ENCODE assay signal across 24 cellular contexts in the genomic region with DNA sequence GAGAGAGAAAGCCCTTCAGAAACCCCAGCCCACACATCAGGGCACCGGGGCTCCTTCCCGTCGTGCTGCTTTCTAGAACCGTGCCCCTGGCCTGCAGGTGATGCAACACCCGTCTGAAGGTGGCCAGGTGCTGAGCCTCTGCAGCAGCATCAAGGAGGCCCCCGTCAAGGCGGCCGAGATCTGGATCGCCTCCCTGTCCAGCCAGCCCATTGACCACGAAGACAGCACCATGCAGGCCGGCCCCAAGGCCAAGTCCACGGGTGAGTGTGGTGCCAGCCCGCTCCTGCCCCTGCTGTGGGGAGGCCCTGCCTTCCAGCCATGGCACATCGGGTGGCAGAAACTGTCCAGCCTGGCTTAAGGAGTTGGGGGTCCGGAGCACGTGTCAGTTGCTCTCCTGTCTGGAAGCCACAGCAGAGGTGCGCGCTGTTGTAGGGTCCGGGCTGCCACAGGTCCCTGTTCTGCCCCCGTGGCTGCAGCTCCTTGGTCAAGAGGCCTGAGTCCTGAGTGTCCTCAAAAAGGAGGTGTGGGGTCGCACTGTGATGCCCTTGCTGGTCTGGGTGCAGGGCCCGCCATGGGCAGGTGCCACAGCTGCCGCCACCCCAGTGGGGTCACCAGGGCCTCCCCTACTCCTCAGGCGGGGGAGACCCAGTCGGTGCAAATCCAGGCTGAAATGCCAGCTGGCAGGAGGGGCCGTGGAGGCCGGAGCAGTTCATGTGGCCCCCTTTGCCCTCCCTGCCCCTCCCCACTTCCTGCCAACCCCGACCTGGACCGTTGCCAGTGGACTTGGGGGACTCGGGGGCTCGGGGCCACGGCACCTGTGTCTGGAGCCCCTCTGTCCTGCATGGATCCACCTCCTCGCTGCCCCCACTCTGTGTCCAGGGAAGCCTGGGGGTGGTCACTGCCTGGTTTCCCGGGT.
"Had no signal": no experiment of that assay in that cellular context is flagged by ENCODE, and none has a peak within 500 bp of the region (broad histone marks: within the 10 kb centered on the region; RNA-seq: fewer than 3 reads in every experiment).

No MANE protein-coding gene starts in this region.

- H3K4me3 ChIP-seq: gastroesophageal sphincter, left lung, lower lobe of right lung, skin epidermis, tibial artery, upper lobe of right lung had no signal

- DNase-seq: activated CD4-positive, alpha-beta T cell treated with anti-CD3 and anti-CD28 coated beads for 48 hours; activated CD4-positive, alpha-beta T cell treated with anti-CD3 and anti-CD28 coated beads, Interleukin-2, amount 50 U/mL, for 48 hours; activated CD8-positive, alpha-beta memory T cell treated with anti-CD3 and anti-CD28 coated beads for 24 hours; activated gamma-delta T cell; activated naive CD4-positive, alpha-beta T cell treated with anti-CD3 and anti-CD28 coated beads, Interleukin-2, amount 10 ng/mL, durations not matched to agents 7 days and 5 days; activated naive CD8-positive, alpha-beta T cell treated with anti-CD3 and anti-CD28 coated beads, Interleukin-2, amount 50 U/mL, for 24 hours; cerebellar nuclear complex; cortex of kidney; lower lobe of right lung; mesenchymal stem cell; naive thymus-derived CD8-positive, alpha-beta T cell; stimulated activated CD4-positive, alpha-beta T cell treated with anti-CD3 and anti-CD28 coated beads, Interleukin-4, amount 100 ng/mL, for 24 hours; tibial artery; upper lobe of right lung had no signal

- H3K27me3 Mint-ChIP-seq: activated naive CD8-positive, alpha-beta T cell treated with anti-CD3 and anti-CD28 coated beads, Interleukin-2, amount 50 U/mL, for 24 hours; naive thymus-derived CD8-positive, alpha-beta T cell; stimulated activated naive CD8-positive, alpha-beta T cell treated with anti-CD3 and anti-CD28 coated beads, Interleukin-15, Interleukin-2, amounts not matched to agents 100 ng/mL and 50 ng/mL, for 24 hours had no signal

- H3K9me3 Mint-ChIP-seq: activated naive CD4-positive, alpha-beta T cell treated with anti-CD3 and anti-CD28 coated beads, Interleukin-2, amount 10 ng/mL, durations not matched to agents 7 days and 5 days; activated naive CD8-positive, alpha-beta T cell treated with anti-CD3 and anti-CD28 coated beads, Interleukin-2, amount 50 U/mL, for 24 hours; activated T-helper 1 cell treated with anti-CD3 and anti-CD28 coated beads, Interleukin-12 subunit alpha, Interleukin-12 subunit beta, Interleukin-2, Interleukin-4 antibody, amounts not matched to agents 30 ng/mL and 10 ng/mL and 1 ng/mL, durations not matched to agents 14 hours and 24 hours and 36 hours; naive thymus-derived CD8-positive, alpha-beta T cell; stimulated activated effector memory CD8-positive, alpha-beta T cell treated with anti-CD3 and anti-CD28 coated beads, Interleukin-12 subunit alpha, Interleukin-12 subunit beta, amount 100 ng/mL, for 72 hours; stimulated activated naive CD8-positive, alpha-beta T cell treated with anti-CD3 and anti-CD28 coated beads, Interleukin-15, Interleukin-2, amounts not matched to agents 100 ng/mL and 50 ng/mL, for 24 hours had no signal

- H3K27me3 ChIP-seq: gastroesophageal sphincter, left lung, tibial artery, upper lobe of right lung had no signal

- ATAC-seq: activated CD4-positive, CD25-positive, alpha-beta regulatory T cell treated with anti-CD3 and anti-CD28 coated beads, Interleukin-2, amount 50 U/mL, for 24 hours; activated naive CD8-positive, alpha-beta T cell treated with anti-CD3 and anti-CD28 coated beads, Interleukin-2, amount 50 U/mL, for 24 hours; gastroesophageal sphincter; left lung; lower lobe of right lung; naive thymus-derived CD8-positive, alpha-beta T cell; sciatic nerve; SK-N-SH treated with all-trans-retinoic acid at 6 μM for 48 hours; stimulated activated effector memory CD8-positive, alpha-beta T cell treated with anti-CD3 and anti-CD28 coated beads, Interleukin-12 subunit alpha, Interleukin-12 subunit beta, amount 100 ng/mL, for 72 hours; upper lobe of right lung had no signal

- H3K27ac ChIP-seq: gastroesophageal sphincter, left lung, lower lobe of right lung, skin epidermis, tibial artery, upper lobe of right lung, VCaP had no signal

- H3K4me1 ChIP-seq: left lung, upper lobe of right lung had no signal

- H3K36me3 Mint-ChIP-seq: activated naive CD4-positive, alpha-beta T cell treated with anti-CD3 and anti-CD28 coated beads, Interleukin-2, amount 10 ng/mL, durations not matched to agents 7 days and 5 days; stimulated activated effector memory CD8-positive, alpha-beta T cell treated with anti-CD3 and anti-CD28 coated beads, Interleukin-12 subunit alpha, Interleukin-12 subunit beta, amount 100 ng/mL, for 72 hours had no signal

- H3K4me3 Mint-ChIP-seq: activated naive CD4-positive, alpha-beta T cell treated with anti-CD3 and anti-CD28 coated beads, Interleukin-2, amount 10 ng/mL, durations not matched to agents 7 days and 5 days; activated naive CD8-positive, alpha-beta T cell treated with anti-CD3 and anti-CD28 coated beads, Interleukin-2, amount 50 U/mL, for 24 hours; activated T-helper 1 cell treated with anti-CD3 and anti-CD28 coated beads, Interleukin-12 subunit alpha, Interleukin-12 subunit beta, Interleukin-2, Interleukin-4 antibody, amounts not matched to agents 30 ng/mL and 10 ng/mL and 1 ng/mL, durations not matched to agents 14 hours and 24 hours and 36 hours; stimulated activated effector memory CD8-positive, alpha-beta T cell treated with anti-CD3 and anti-CD28 coated beads, Interleukin-12 subunit alpha, Interleukin-12 subunit beta, amount 100 ng/mL, for 72 hours; stimulated activated naive CD8-positive, alpha-beta T cell treated with anti-CD3 and anti-CD28 coated beads, Interleukin-15, Interleukin-2, amounts not matched to agents 100 ng/mL and 50 ng/mL, for 24 hours had no signal

- H3K27ac Mint-ChIP-seq: activated naive CD4-positive, alpha-beta T cell treated with anti-CD3 and anti-CD28 coated beads, Interleukin-2, amount 10 ng/mL, durations not matched to agents 7 days and 5 days; activated naive CD8-positive, alpha-beta T cell treated with anti-CD3 and anti-CD28 coated beads, Interleukin-2, amount 50 U/mL, for 24 hours; activated T-helper 1 cell treated with anti-CD3 and anti-CD28 coated beads, Interleukin-12 subunit alpha, Interleukin-12 subunit beta, Interleukin-2, Interleukin-4 antibody, amounts not matched to agents 30 ng/mL and 10 ng/mL and 1 ng/mL, durations not matched to agents 14 hours and 24 hours and 36 hours; naive thymus-derived CD8-positive, alpha-beta T cell; stimulated activated effector memory CD8-positive, alpha-beta T cell treated with anti-CD3 and anti-CD28 coated beads, Interleukin-12 subunit alpha, Interleukin-12 subunit beta, amount 100 ng/mL, for 72 hours; stimulated activated naive CD8-positive, alpha-beta T cell treated with anti-CD3 and anti-CD28 coated beads, Interleukin-15, Interleukin-2, amounts not matched to agents 100 ng/mL and 50 ng/mL, for 24 hours had no signal

- H3K9me3 ChIP-seq: gastroesophageal sphincter, left lung, lower lobe of right lung, tibial artery, upper lobe of right lung had no signal
